In the genomic region with DNA sequence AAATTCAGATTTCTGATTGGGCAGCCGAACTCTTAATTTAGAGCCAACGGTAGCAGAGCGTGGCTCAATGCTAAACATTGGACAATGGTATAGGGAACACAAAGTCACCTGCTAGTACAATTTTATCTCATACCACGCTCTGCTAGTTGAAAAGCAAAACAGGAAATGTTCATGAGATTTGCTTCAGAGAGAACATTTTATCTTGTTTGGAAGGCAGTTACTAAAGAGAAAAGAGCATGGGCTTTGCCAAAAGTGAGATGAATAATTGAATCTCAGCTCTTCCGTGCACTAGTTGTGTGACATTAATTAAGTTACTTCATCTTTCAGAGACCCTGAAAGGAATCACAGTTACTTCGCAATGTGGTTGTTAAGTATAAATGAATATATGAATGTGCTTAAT, we compare ENCODE assay signal across 2 cellular contexts.
TF ChIP-seq lines count a peak whose summit lies in the region.

No MANE protein-coding gene starts in this region.

TF ChIP-seq in SK-N-SH treated with all-trans-retinoic acid at 6 μM for 48 hours, 23 proteins besides CTCF, POLR2A, EP300 and RAD21 (continued from another document):
- TF ChIP-seq PATZ1 (CRISPR knock-in tag; IDR thresholded peaks at IDR 0.05; ENCODE audit: borderline replicate concordance) = no peak
- TF ChIP-seq ISL1 (CRISPR knock-in tag; IDR thresholded peaks at IDR 0.05) = peak; percentile 49
- no peak for TF ChIP-seq SNAI2 (CRISPR knock-in tag; IDR thresholded peaks at IDR 0.05)

TF ChIP-seq in SK-N-SH, 30 proteins besides CTCF, POLR2A, EP300 and RAD21 (continued from another document):
- no peak for TF ChIP-seq RXRA (IDR thresholded peaks at IDR 0.05; ENCODE audit: borderline replicate concordance, low read depth)
TF ChIP-seq in SK-N-SH: peak in this region for 0.
